9 cellular contexts compared by ENCODE assay signal in the genomic region with DNA sequence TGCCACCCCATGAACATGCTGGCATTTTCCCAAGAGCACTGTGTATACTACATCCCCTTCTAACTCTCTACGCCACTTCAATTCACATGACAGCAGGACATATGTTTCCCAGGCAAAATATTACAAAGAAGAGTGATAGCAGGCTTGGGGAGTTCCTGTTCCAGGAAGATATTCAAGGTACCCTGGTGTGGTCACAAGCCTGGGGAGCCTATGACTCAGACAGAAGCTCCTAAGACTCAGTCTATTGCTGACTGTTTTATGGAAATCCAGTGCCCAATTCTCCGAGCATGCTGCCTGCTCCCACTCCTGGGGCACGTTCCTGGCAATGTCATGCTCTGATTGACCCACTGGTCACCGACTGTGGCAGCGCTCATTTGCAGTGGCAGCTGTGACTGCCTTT. TPM values are rescaled to one million over a fixed set of nuclear protein-coding genes. Genes with fewer than 3 reads are reported as not detected.
A peak's percentile ranks its signal among the peaks of the same experiment; 100 is the strongest.
DNase-seq lines count a peak whose midpoint lies in the region; ATAC-seq, FAIRE-seq and TF ChIP-seq lines count a peak whose summit lies in the region.
"Had no signal": no experiment of that assay in that cellular context is flagged by ENCODE, and none has a peak within 500 bp of the region (broad histone marks: within the 10 kb centered on the region; RNA-seq: fewer than 3 reads in every experiment).

No MANE protein-coding gene starts in this region.

- ATAC-seq in HG03520 (IDR thresholded peaks at IDR 0.05; ENCODE audit: unreplicated experiment) (no peak), GM19395 (IDR thresholded peaks at IDR 0.05; ENCODE audit: unreplicated experiment) (no peak)

- peak overlapping the region; percentile 52 for H3K27ac Mint-ChIP-seq in mesothelial cell of epicardium
- H3K27ac Mint-ChIP-seq: activated naive CD8-positive, alpha-beta T cell treated with anti-CD3 and anti-CD28 coated beads, Interleukin-2, amount 10 ng/mL, durations not matched to agents 7 days and 5 days had no signal

- no peak for FAIRE-seq in H54 (lab: Jason Lieb, UNC)

- DNase-seq in H54 (ENCODE audit: insufficient read length, low spot score) (peak; percentile 43), RPMI7951 (ENCODE audit: low read depth) (peak; percentile 27), epithelial cell of esophagus (ENCODE audit: low read depth) (peak; percentile 78), mesothelial cell of epicardium (ENCODE audit: low spot score in 2 of 2, unreplicated experiment in 2 of 2) (no peak), NCI-H1417 treated with DMSO at 0.1 percent for 48 hours (lab: John Stamatoyannopoulos, UW) (no peak), globus pallidus (ENCODE audit: low spot score) (no peak)
- DNase-seq: activated naive CD8-positive, alpha-beta T cell treated with anti-CD3 and anti-CD28 coated beads, Interleukin-2, amount 10 ng/mL, durations not matched to agents 7 days and 5 days had no signal

- no peaks in the 10 kb centered on the region for H3K36me3 Mint-ChIP-seq in mesothelial cell of epicardium
- H3K36me3 Mint-ChIP-seq: activated naive CD8-positive, alpha-beta T cell treated with anti-CD3 and anti-CD28 coated beads, Interleukin-2, amount 10 ng/mL, durations not matched to agents 7 days and 5 days had no signal

- H3K4me1 Mint-ChIP-seq in mesothelial cell of epicardium: peaks cover 48% of the 10 kb centered on the region
- H3K4me1 Mint-ChIP-seq: activated naive CD8-positive, alpha-beta T cell treated with anti-CD3 and anti-CD28 coated beads, Interleukin-2, amount 10 ng/mL, durations not matched to agents 7 days and 5 days had no signal

- no peaks in the 10 kb centered on the region for H3K9me3 Mint-ChIP-seq in mesothelial cell of epicardium
- H3K9me3 Mint-ChIP-seq: activated naive CD8-positive, alpha-beta T cell treated with anti-CD3 and anti-CD28 coated beads, Interleukin-2, amount 10 ng/mL, durations not matched to agents 7 days and 5 days had no signal

- H3K27me3 Mint-ChIP-seq in mesothelial cell of epicardium (ENCODE audit: low read depth): no peaks in the 10 kb centered on the region

- H3K4me3 Mint-ChIP-seq in mesothelial cell of epicardium: no peak overlapping the region
- H3K4me3 Mint-ChIP-seq: activated naive CD8-positive, alpha-beta T cell treated with anti-CD3 and anti-CD28 coated beads, Interleukin-2, amount 10 ng/mL, durations not matched to agents 7 days and 5 days had no signal

- H3K4me3 ChIP-seq in epithelial cell of esophagus (ENCODE audit: low read length): no peak overlapping the region

- TF ChIP-seq POLR2A in H54 (IDR thresholded peaks at IDR 0.05; ENCODE audit: low read depth, low read length): no peak

- TF ChIP-seq CTCF in epithelial cell of esophagus (IDR thresholded peaks at IDR 0.05; ENCODE audit: insufficient read depth, low read depth, low read length, missing control alignments) (no peak), mesothelial cell of epicardium (IDR thresholded peaks at IDR 0.05; ENCODE audit: unreplicated experiment) (no peak)

RNA-seq across cellular contexts. Expression of a gene that starts 23.5 kb away (rescaled TPM):
- total RNA-seq in RPMI7951 (2014; rRNA removed; shearing (Covaris generic)): 0.20 and 0.24 TPM in 2 replicates
- 99.5 to 105 TPM (median 102 TPM) in 3 replicates for total RNA-seq in mesothelial cell of epicardium

Comparison
In these comparisons a context has a peak if more than half of its experiments do, and no peak if none do; other contexts are left out.
1. DNase-seq: peak in H54 (single experiment), RPMI7951 (single experiment) and epithelial cell of esophagus (single experiment); none in mesothelial cell of epicardium (0 of 2), NCI-H1417 treated with DMSO at 0.1 percent for 48 hours (single experiment) and globus pallidus (single experiment).
2. RNA of a gene that starts 23.5 kb away (total RNA-seq): 99.5 to 105 TPM in mesothelial cell of epicardium; 0.20 to 0.24 TPM in RPMI7951; every median in the first group is over 10 times any median in the second.